8 cellular contexts compared by ENCODE assay signal in the genomic region with DNA sequence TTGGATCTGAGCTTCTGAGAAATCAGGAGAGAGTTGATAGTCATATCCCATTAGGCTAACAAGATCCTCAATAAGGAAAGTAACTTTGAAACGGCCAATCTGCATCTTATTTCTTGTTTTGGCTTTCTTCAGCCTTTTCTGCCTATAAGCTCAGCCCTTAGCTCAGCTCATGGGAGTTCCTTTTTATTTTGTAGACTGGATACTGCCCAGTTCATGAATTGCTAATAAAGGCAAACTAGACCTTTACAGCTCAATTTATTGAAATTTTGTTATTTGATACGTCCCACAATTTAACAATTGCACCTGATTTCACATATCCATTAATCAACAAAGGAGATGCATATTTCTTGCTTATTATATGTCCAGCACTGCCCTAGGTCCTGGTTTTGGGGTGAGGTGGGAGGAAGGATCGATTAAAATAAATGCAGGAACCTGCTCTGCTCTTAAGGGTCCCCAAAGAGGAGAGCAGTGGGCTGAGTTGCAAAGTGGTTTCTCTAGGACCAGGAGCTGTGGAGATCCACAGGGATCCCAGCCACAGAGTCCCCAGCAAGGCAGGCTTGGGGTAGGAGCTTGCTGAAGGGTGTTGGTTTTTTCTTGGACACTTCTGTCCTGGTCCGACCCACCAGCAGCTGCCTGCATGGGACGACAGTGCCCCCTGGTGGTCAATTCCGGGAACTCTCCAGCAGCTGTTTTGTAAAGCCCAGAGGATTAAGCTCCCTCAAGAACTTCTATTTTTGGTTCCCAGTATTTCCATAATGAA. TPM values are rescaled to one million over a fixed set of nuclear protein-coding genes. Genes with fewer than 3 reads are reported as not detected.
DNase-seq lines count a peak whose midpoint lies in the region; ATAC-seq, FAIRE-seq and TF ChIP-seq lines count a peak whose summit lies in the region.

No MANE protein-coding gene starts in this region.

- H3K9me3 Mint-ChIP-seq in activated T-helper 2 cell treated with anti-CD3 and anti-CD28 coated beads, Interferon-gamma antibody, Interleukin-2, Interleukin-4, amounts not matched to agents 10 μg/mL and 5 μg/mL and 100 μg/mL, durations not matched to agents 14 hours and 24 hours and 36 hours: no peaks in the 10 kb centered on the region

- H3K4me1 ChIP-seq in RWPE2 (ENCODE audit: insufficient read depth, poor library complexity, severe bottlenecking): no peaks in the 10 kb centered on the region

- DNase-seq in AG20443 (ENCODE audit: low spot score): peak; percentile 89
- peak; percentile 83 for DNase-seq in GM19239 (ENCODE audit: insufficient read length, low spot score)
- DNase-seq in LHCN-M2 (ENCODE audit: low read depth): peak; percentile 86
- DNase-seq in RWPE2 (ENCODE audit: low spot score): no peak
- DNase-seq in activated T-helper 2 cell treated with anti-CD3 and anti-CD28 coated beads, Interferon-gamma antibody, Interleukin-2, Interleukin-4, amounts not matched to agents 10 μg/mL and 5 μg/mL and 100 μg/mL, durations not matched to agents 14 hours and 24 hours and 36 hours (ENCODE audit: low spot score): peak; percentile 70
- DNase-seq in foreskin melanocyte: peak; percentile 72
- DNase-seq in occipital lobe (lab: John Stamatoyannopoulos, UW): peak; percentile 85
- peak; percentile 98 for DNase-seq in superior temporal gyrus (ENCODE audit: extremely low spot score)

- no peak overlapping the region for H3K4me3 Mint-ChIP-seq in activated T-helper 2 cell treated with anti-CD3 and anti-CD28 coated beads, Interferon-gamma antibody, Interleukin-2, Interleukin-4, amounts not matched to agents 10 μg/mL and 5 μg/mL and 100 μg/mL, durations not matched to agents 14 hours and 24 hours and 36 hours (ENCODE audit: low read depth)

- no peaks in the 10 kb centered on the region for H3K27me3 Mint-ChIP-seq in activated T-helper 2 cell treated with anti-CD3 and anti-CD28 coated beads, Interferon-gamma antibody, Interleukin-2, Interleukin-4, amounts not matched to agents 10 μg/mL and 5 μg/mL and 100 μg/mL, durations not matched to agents 14 hours and 24 hours and 36 hours (ENCODE audit: low read depth)

- intact Hi-C loops in activated T-helper 2 cell treated with anti-CD3 and anti-CD28 coated beads, Interferon-gamma antibody, Interleukin-2, Interleukin-4, amounts not matched to agents 10 μg/mL and 5 μg/mL and 100 μg/mL, durations not matched to agents 14 hours and 24 hours and 36 hours (cut with micrococcal nuclease): loop anchor here (1.0 to 5.0 kb wide), 4 partner anchors 88 to 775 kb away; no protein-coding TSS in a partner anchor

- peak; percentile 71 for ATAC-seq in RWPE2 (ENCODE audit: low read depth)

- H3K4me3 ChIP-seq in RWPE2 (ENCODE audit: severe bottlenecking): no peak overlapping the region

- peak; percentile 79 for TF ChIP-seq CTCF in RWPE2 (IDR thresholded peaks at IDR 0.05; ENCODE audit: poor library complexity, severe bottlenecking)

- H3K36me3 ChIP-seq in RWPE2 (ENCODE audit: low read depth): no peaks in the 10 kb centered on the region

- H3K36me3 Mint-ChIP-seq in activated T-helper 2 cell treated with anti-CD3 and anti-CD28 coated beads, Interferon-gamma antibody, Interleukin-2, Interleukin-4, amounts not matched to agents 10 μg/mL and 5 μg/mL and 100 μg/mL, durations not matched to agents 14 hours and 24 hours and 36 hours (ENCODE audit: low read depth): no peaks in the 10 kb centered on the region

- no peak overlapping the region for H3K27ac ChIP-seq in RWPE2 (ENCODE audit: poor library complexity, severe bottlenecking)

- peaks cover 6% of the 10 kb centered on the region for H3K4me1 Mint-ChIP-seq in activated T-helper 2 cell treated with anti-CD3 and anti-CD28 coated beads, Interferon-gamma antibody, Interleukin-2, Interleukin-4, amounts not matched to agents 10 μg/mL and 5 μg/mL and 100 μg/mL, durations not matched to agents 14 hours and 24 hours and 36 hours (ENCODE audit: low read depth)

- no peaks in the 10 kb centered on the region for H3K27me3 ChIP-seq in RWPE2 (ENCODE audit: insufficient read depth, poor library complexity, severe bottlenecking)

- H3K27ac Mint-ChIP-seq in activated T-helper 2 cell treated with anti-CD3 and anti-CD28 coated beads, Interferon-gamma antibody, Interleukin-2, Interleukin-4, amounts not matched to agents 10 μg/mL and 5 μg/mL and 100 μg/mL, durations not matched to agents 14 hours and 24 hours and 36 hours: no peak overlapping the region

- FAIRE-seq in GM19239 (lab: Jason Lieb, UNC): peak; percentile 88

- H3K9me3 ChIP-seq in RWPE2 (ENCODE audit: severe bottlenecking): no peaks in the 10 kb centered on the region

RNA-seq across cellular contexts. Expression of a gene that starts 22.9 kb away (rescaled TPM):
- total RNA-seq in LHCN-M2 (2014; rRNA removed) (58.0 and 63.1 TPM in 2 replicates), occipital lobe (14.8 TPM)
- polyA plus RNA-seq in LHCN-M2 (2012): 84.5 TPM
- total RNA-seq in activated T-helper 2 cell treated with anti-CD3 and anti-CD28 coated beads, Interferon-gamma antibody, Interleukin-2, Interleukin-4, amounts not matched to agents 10 μg/mL and 5 μg/mL and 100 μg/mL, durations not matched to agents 14 hours and 24 hours and 36 hours: 41.6 and 42.5 TPM in 2 replicates

RNA-seq across cellular contexts. Expression of a gene that starts 40.9 kb away (rescaled TPM):
- total RNA-seq in LHCN-M2 (2014; rRNA removed) (8.7 and 10.7 TPM in 2 replicates), occipital lobe (25.4 TPM)
- 4.7 TPM for polyA plus RNA-seq in LHCN-M2 (2012)
- total RNA-seq in activated T-helper 2 cell treated with anti-CD3 and anti-CD28 coated beads, Interferon-gamma antibody, Interleukin-2, Interleukin-4, amounts not matched to agents 10 μg/mL and 5 μg/mL and 100 μg/mL, durations not matched to agents 14 hours and 24 hours and 36 hours: 19.4 and 20.1 TPM in 2 replicates
